Comparison of ENCODE assay signal across 1 cellular context in the genomic region with DNA sequence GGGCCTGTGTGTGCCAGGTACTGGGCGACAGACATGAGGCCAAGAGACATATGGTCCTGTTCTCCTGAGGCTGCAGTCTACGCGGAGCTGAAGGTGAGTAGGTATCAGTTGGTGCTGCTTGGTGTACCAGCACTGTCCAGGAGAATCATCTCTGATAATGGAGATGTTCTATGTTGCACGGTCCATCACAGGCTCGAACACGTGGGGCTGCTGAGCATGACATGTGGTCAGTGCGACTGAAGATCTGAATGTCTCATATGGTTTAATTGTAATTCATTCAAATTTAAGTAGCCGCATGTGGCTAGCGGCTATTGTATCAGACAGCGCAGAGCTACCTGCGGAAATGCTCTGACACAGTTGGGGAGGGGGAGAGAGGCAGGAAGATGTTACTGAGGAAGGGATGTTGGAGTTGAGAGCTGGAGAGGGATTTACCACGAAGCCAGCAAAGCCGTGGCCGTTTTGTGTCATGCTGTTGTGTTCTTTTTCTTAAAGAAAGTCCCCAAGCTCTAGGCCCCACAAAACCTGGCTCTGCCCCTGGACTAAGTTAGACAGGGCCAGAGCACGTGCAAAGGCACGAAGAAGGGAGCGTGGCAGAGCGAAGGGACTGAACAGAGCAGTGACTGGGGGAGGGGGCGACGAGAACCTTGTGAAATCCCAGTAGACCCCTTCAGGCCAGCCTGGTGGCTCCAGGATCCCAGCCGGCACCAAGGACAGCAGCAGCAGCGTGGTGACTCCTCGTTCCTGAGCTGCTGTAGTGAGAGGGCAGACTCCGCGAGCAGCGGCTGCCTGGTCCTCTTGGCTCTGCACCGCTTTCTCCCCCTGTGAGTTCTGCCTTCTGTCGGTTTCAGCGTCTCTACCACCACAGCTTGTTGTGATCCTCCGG.
TF ChIP-seq lines count a peak whose summit lies in the region.

No MANE protein-coding gene starts in this region.

TF ChIP-seq in K562, 482 proteins besides CTCF, POLR2A, EP300 and RAD21 (continued from another document):
- TF ChIP-seq, protein P1, sequence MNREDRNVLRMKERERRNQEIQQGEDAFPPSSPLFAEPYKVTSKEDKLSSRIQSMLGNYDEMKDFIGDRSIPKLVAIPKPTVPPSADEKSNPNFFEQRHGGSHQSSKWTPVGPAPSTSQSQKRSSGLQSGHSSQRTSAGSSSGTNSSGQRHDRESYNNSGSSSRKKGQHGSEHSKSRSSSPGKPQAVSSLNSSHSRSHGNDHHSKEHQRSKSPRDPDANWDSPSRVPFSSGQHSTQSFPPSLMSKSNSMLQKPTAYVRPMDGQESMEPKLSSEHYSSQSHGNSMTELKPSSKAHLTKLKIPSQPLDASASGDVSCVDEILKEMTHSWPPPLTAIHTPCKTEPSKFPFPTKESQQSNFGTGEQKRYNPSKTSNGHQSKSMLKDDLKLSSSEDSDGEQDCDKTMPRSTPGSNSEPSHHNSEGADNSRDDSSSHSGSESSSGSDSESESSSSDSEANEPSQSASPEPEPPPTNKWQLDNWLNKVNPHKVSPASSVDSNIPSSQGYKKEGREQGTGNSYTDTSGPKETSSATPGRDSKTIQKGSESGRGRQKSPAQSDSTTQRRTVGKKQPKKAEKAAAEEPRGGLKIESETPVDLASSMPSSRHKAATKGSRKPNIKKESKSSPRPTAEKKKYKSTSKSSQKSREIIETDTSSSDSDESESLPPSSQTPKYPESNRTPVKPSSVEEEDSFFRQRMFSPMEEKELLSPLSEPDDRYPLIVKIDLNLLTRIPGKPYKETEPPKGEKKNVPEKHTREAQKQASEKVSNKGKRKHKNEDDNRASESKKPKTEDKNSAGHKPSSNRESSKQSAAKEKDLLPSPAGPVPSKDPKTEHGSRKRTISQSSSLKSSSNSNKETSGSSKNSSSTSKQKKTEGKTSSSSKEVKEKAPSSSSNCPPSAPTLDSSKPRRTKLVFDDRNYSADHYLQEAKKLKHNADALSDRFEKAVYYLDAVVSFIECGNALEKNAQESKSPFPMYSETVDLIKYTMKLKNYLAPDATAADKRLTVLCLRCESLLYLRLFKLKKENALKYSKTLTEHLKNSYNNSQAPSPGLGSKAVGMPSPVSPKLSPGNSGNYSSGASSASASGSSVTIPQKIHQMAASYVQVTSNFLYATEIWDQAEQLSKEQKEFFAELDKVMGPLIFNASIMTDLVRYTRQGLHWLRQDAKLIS (CRISPR knock-in tag; IDR thresholded peaks at IDR 0.05), result no peak
- no peak for TF ChIP-seq ZNF224 (CRISPR knock-in tag; IDR thresholded peaks at IDR 0.05)
- TF ChIP-seq MYBL2 (IDR thresholded peaks at IDR 0.05; ENCODE audit: low read depth), result no peak
- no peak for TF ChIP-seq MYBL2 (CRISPR knock-in tag; IDR thresholded peaks at IDR 0.05; ENCODE audit: borderline replicate concordance)
- no peak for TF ChIP-seq ZNF696 (CRISPR knock-in tag; conservative IDR thresholded peaks at IDR 0.05)
- TF ChIP-seq REST (CRISPR knock-in tag; IDR thresholded peaks at IDR 0.05; ENCODE audit: low read depth), result peak; percentile 88
- no peak for TF ChIP-seq FOXA3 (CRISPR knock-in tag; conservative IDR thresholded peaks at IDR 0.05 in 1 of 2, IDR thresholded peaks at IDR 0.05 in 1 of 2)
- TF ChIP-seq ATF2 (CRISPR knock-in tag; IDR thresholded peaks at IDR 0.05), result no peak
- TF ChIP-seq, protein P2, sequence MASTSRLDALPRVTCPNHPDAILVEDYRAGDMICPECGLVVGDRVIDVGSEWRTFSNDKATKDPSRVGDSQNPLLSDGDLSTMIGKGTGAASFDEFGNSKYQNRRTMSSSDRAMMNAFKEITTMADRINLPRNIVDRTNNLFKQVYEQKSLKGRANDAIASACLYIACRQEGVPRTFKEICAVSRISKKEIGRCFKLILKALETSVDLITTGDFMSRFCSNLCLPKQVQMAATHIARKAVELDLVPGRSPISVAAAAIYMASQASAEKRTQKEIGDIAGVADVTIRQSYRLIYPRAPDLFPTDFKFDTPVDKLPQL (IDR thresholded peaks at IDR 0.05; ENCODE audit: extremely low read depth, insufficient read length), result no peak
- no peak for TF ChIP-seq FOS (IDR thresholded peaks at IDR 0.05; ENCODE audit: extremely low read depth, insufficient read length)
- TF ChIP-seq CGGBP1 (CRISPR knock-in tag; IDR thresholded peaks at IDR 0.05), result no peak
- no peak for TF ChIP-seq ZNF274 (IDR thresholded peaks at IDR 0.05; ENCODE audit: borderline replicate concordance, low read depth, low read length)
- TF ChIP-seq PHB (CRISPR knock-in tag; IDR thresholded peaks at IDR 0.05), result no peak
- no peak for TF ChIP-seq POLR2H (tag; IDR thresholded peaks at IDR 0.05; ENCODE audit: low read depth)
- TF ChIP-seq GATA2 (CRISPR knock-in tag; IDR thresholded peaks at IDR 0.05), result no peak
